Comparison of ENCODE assay signal across 9 cellular contexts in the genomic region with DNA sequence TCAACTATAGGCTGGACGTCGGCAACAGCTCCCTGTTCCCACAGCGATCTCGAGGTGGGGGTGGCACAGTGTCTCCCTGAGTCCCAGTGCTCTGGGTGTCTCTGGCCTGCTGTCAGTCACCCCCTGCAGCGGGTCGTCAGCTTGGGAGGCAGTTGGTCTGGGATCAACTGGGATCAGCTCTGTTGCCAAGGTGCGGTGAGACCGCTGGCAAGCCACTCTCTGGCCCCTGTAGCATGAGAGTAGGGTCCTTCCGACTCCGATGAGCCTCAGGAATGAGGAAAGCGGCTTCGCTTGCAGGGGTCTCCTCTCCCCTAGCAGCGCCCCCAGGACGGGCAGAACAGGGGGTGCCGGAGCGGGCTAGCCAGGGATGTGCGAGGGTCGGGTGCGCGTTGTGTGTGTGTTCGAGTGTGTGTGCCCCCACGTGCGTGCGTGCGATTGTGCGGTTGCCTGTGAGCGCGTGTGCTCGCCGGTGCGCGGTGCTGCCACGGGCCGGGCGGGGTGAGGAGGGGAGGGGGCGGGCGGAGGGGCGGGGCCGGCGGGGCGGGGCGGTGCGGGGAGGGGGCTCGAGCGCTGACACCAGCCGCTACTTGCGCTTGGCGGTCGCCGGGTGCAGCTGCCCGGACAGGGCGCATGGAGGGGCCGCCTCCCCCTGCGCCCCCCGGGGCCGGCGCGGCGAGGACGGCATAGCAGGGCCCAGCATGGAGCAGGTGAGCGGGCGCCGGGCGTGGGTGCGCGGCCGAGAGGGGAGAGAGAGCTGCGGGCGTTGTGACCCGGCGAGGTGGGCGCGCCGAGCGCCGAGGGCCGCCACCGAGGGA. TPM values are rescaled to one million over a fixed set of nuclear protein-coding genes. Genes with fewer than 3 reads are reported as not detected.
DNase-seq lines count a peak whose midpoint lies in the region; ATAC-seq and TF ChIP-seq lines count a peak whose summit lies in the region.
"Had no signal": no experiment of that assay in that cellular context is flagged by ENCODE, and none has a peak within 500 bp of the region (broad histone marks: within the 10 kb centered on the region; RNA-seq: fewer than 3 reads in every experiment).

No MANE protein-coding gene starts in this region.

- peaks cover 67% of the 10 kb centered on the region for H3K27me3 Mint-ChIP-seq in activated naive CD8-positive, alpha-beta T cell treated with anti-CD3 and anti-CD28 coated beads for 36 hours

- peak overlapping the region; percentile 84 for H3K56ac ChIP-seq in mesendoderm (ENCODE audit: low read length)

- no peak overlapping the region for H2AK5ac ChIP-seq in mesendoderm (ENCODE audit: low read length)

- H3K4me3 ChIP-seq in mesendoderm (ENCODE audit: low read length) (no peak overlapping the region), vagina (peak overlapping the region; percentile 36 to 63)
- H3K4me3 ChIP-seq: GM12878 had no signal

- H3K4me1 ChIP-seq in mesendoderm (ENCODE audit: control insufficient read depth, low read depth, low read length), result no peaks in the 10 kb centered on the region
- H3K4me1 ChIP-seq in vagina, result peaks cover 41% of the 10 kb centered on the region

- no peak overlapping the region for H4K5ac ChIP-seq in mesendoderm (ENCODE audit: low read length)

- H3K4me3 Mint-ChIP-seq in activated naive CD8-positive, alpha-beta T cell treated with anti-CD3 and anti-CD28 coated beads for 36 hours, result peak overlapping the region; percentile 67

- peak overlapping the region; percentile 50 for H3K9ac ChIP-seq in mesendoderm (ENCODE audit: low read length)

- H2BK120ac ChIP-seq in mesendoderm (ENCODE audit: low read depth, low read length), result no peak overlapping the region

- TF ChIP-seq POLR2A in vagina (IDR thresholded peaks at IDR 0.05), result no peak

- ATAC-seq in GM21723 (IDR thresholded peaks at IDR 0.05; ENCODE audit: unreplicated experiment), result no peak
- ATAC-seq: GM12878 had no signal

- no peak overlapping the region for H3K27ac ChIP-seq in mesendoderm (ENCODE audit: low read depth, low read length)
- no peak overlapping the region for H3K27ac ChIP-seq in vagina

- TF ChIP-seq CTCF in vagina (IDR thresholded peaks at IDR 0.05), result no peak

- no CpG with 5 or more reads among the region's 78 CpGs for WGBS in mesendoderm (ENCODE audit: extremely low coverage, insufficient coverage, low lambda C conversion rate)

- no peak overlapping the region for H3K23ac ChIP-seq in mesendoderm (ENCODE audit: low read length)

- no peak overlapping the region for H2BK15ac ChIP-seq in mesendoderm (replicated peaks; ENCODE audit: low read depth)

- H3K36me3 Mint-ChIP-seq in activated naive CD8-positive, alpha-beta T cell treated with anti-CD3 and anti-CD28 coated beads for 36 hours, result no peaks in the 10 kb centered on the region

- no peaks in the 10 kb centered on the region for H3K9me3 Mint-ChIP-seq in activated naive CD8-positive, alpha-beta T cell treated with anti-CD3 and anti-CD28 coated beads for 36 hours

- H2BK5ac ChIP-seq in mesendoderm (ENCODE audit: low read length), result no peak overlapping the region

- H3K79me2 ChIP-seq in mesendoderm (ENCODE audit: control insufficient read depth, insufficient read depth, low read length), result no peaks in the 10 kb centered on the region

- peaks cover 9% of the 10 kb centered on the region for H3K4me1 Mint-ChIP-seq in activated naive CD8-positive, alpha-beta T cell treated with anti-CD3 and anti-CD28 coated beads for 36 hours

- no peak overlapping the region for H3K18ac ChIP-seq in mesendoderm (ENCODE audit: low read length)

- H3K9me3 ChIP-seq in vagina, result no peaks in the 10 kb centered on the region

- H3K36me3 ChIP-seq in mesendoderm (ENCODE audit: control insufficient read depth, insufficient read depth, low read length) (no peaks in the 10 kb centered on the region), vagina (no peaks in the 10 kb centered on the region)

- no peak overlapping the region for H3K4ac ChIP-seq in mesendoderm (ENCODE audit: low read depth, low read length)

- peak overlapping the region; percentile 69 for H3K4me2 ChIP-seq in mesendoderm (ENCODE audit: low read length)

- no peaks in the 10 kb centered on the region for H3K79me1 ChIP-seq in mesendoderm (ENCODE audit: low read length)

- intact Hi-C loops in vagina (cut with DNase I), result no loop called here

- DNase-seq in stimulated activated CD4-positive, alpha-beta T cell treated with anti-CD3 and anti-CD28 coated beads, Interleukin-15, amount 100 ng/mL, for 24 hours, result peak; percentile 13
- DNase-seq in stimulated activated CD4-positive, alpha-beta T cell treated with anti-CD3 and anti-CD28 coated beads, Interleukin-4, amount 100 ng/mL, for 24 hours, result no peak
- peak; percentile 25 for DNase-seq in activated naive CD8-positive, alpha-beta T cell treated with anti-CD3 and anti-CD28 coated beads for 36 hours
- no peak for DNase-seq in mesendoderm
- DNase-seq in vagina (ENCODE audit: extremely low spot score in 2 of 2), result no peak
- DNase-seq in SW480 (ENCODE audit: low spot score), result no peak
- no peak for DNase-seq in DMS153 (lab: John Stamatoyannopoulos, UW)

- H4K8ac ChIP-seq in mesendoderm (ENCODE audit: low read depth, low read length), result no peak overlapping the region

- H3K27me3 ChIP-seq in mesendoderm (ENCODE audit: insufficient read depth, low read length, poor library complexity) (no peaks in the 10 kb centered on the region), vagina (peaks cover 4% of the 10 kb centered on the region)

- no peak overlapping the region for H3K27ac Mint-ChIP-seq in activated naive CD8-positive, alpha-beta T cell treated with anti-CD3 and anti-CD28 coated beads for 36 hours

RNA-seq across cellular contexts. Expression of a gene that starts 9.4 kb away (rescaled TPM):
- under 1 TPM; 0.08 to 0.66 TPM for total RNA-seq in activated naive CD8-positive, alpha-beta T cell treated with anti-CD3 and anti-CD28 coated beads for 36 hours
- polyA plus RNA-seq in mesendoderm (2013, experiment 1 of 2), result 32.5 TPM
- polyA plus RNA-seq in mesendoderm (2013, experiment 2 of 2), result 31.7 TPM
- 70.2 TPM for total RNA-seq in vagina

Comparison
In these comparisons a context has a peak if more than half of its experiments do, and no peak if none do; other contexts are left out.
1. DNase-seq: peak in stimulated activated CD4-positive, alpha-beta T cell treated with anti-CD3 and anti-CD28 coated beads, Interleukin-15, amount 100 ng/mL, for 24 hours (single experiment) and activated naive CD8-positive, alpha-beta T cell treated with anti-CD3 and anti-CD28 coated beads for 36 hours (single experiment); none in stimulated activated CD4-positive, alpha-beta T cell treated with anti-CD3 and anti-CD28 coated beads, Interleukin-4, amount 100 ng/mL, for 24 hours (single experiment), mesendoderm (single experiment), vagina (0 of 2), SW480 (single experiment) and DMS153 (single experiment).
2. RNA of a gene that starts 9.4 kb away (total RNA-seq): 70.2 TPM in vagina (single experiment); 0.08 to 0.66 TPM in activated naive CD8-positive, alpha-beta T cell treated with anti-CD3 and anti-CD28 coated beads for 36 hours; every median in the first group is over 10 times any median in the second.